11 cellular contexts compared by ENCODE assay signal in genomic region chr3:71503525-71504249, GRCh38.
DNase-seq lines count a peak whose midpoint lies in the region; ATAC-seq and TF ChIP-seq lines count a peak whose summit lies in the region.
"Had no signal": no experiment of that assay in that cellular context is flagged by ENCODE, and none has a peak within 500 bp of the region (broad histone marks: within the 10 kb centered on the region; RNA-seq: fewer than 3 reads in every experiment).

No MANE protein-coding gene starts in this region.

- H3K27me3 ChIP-seq in RWPE2 (ENCODE audit: insufficient read depth, poor library complexity, severe bottlenecking) (no peaks in the 10 kb centered on the region), left ventricle myocardium inferior (ENCODE audit: low read depth) (no peaks in the 10 kb centered on the region), tibial artery (no peaks in the 10 kb centered on the region)
- H3K27me3 ChIP-seq: cardiac muscle cell had no signal

- H3K36me3 ChIP-seq in RWPE2 (ENCODE audit: low read depth) (no peaks in the 10 kb centered on the region), left ventricle myocardium inferior (no peaks in the 10 kb centered on the region), tibial artery (no peaks in the 10 kb centered on the region)
- H3K36me3 ChIP-seq: cardiac muscle cell had no signal

- POLR2A ChIA-PET in activated CD4-positive, alpha-beta memory T cell treated with anti-CD3 and anti-CD28 coated beads for 36 hours (lab: Charles Lee): no interaction called here
- POLR2A ChIA-PET in activated CD4-positive, alpha-beta memory T cell treated with anti-CD3 and anti-CD28 coated beads, Interleukin-2, amount 10 ng/mL, durations not matched to agents 7 days and 5 days (lab: Charles Lee): interaction anchor here (0.6 to 0.7 kb wide), 2 partner anchors 83 to 153 kb away, joined by 3 to 4 read pairs; no protein-coding TSS in a partner anchor

- peaks cover 2% of the 10 kb centered on the region for H3K27me3 Mint-ChIP-seq in activated CD4-positive, alpha-beta memory T cell treated with anti-CD3 and anti-CD28 coated beads for 36 hours
- H3K27me3 Mint-ChIP-seq in activated CD4-positive, alpha-beta memory T cell treated with anti-CD3 and anti-CD28 coated beads, Interleukin-2, amount 10 ng/mL, durations not matched to agents 7 days and 5 days: peaks cover 3% of the 10 kb centered on the region

- no peaks in the 10 kb centered on the region for H3K9me3 Mint-ChIP-seq in activated CD4-positive, alpha-beta memory T cell treated with anti-CD3 and anti-CD28 coated beads for 36 hours
- no peaks in the 10 kb centered on the region for H3K9me3 Mint-ChIP-seq in activated CD4-positive, alpha-beta memory T cell treated with anti-CD3 and anti-CD28 coated beads, Interleukin-2, amount 10 ng/mL, durations not matched to agents 7 days and 5 days
- H3K9me3 Mint-ChIP-seq: nephron had no signal

- DNase-seq in activated CD4-positive, alpha-beta memory T cell treated with anti-CD3 and anti-CD28 coated beads for 36 hours: no peak
- no peak for DNase-seq in activated CD4-positive, alpha-beta memory T cell treated with anti-CD3 and anti-CD28 coated beads, Interleukin-2, amount 10 ng/mL, durations not matched to agents 7 days and 5 days
- DNase-seq in RWPE2 (ENCODE audit: low spot score): no peak
- peak; percentile 84 for DNase-seq in epithelial cell of esophagus (ENCODE audit: low read depth)
- peak; percentile 80 for DNase-seq in skeletal muscle cell (ENCODE audit: low read depth)
- DNase-seq in left ventricle myocardium inferior: no peak
- DNase-seq in tibial artery: no peak
- DNase-seq: NCI-H1105 treated with DMSO at 0.1 percent for 48 hours had no signal

- H3K36me3 Mint-ChIP-seq in activated CD4-positive, alpha-beta memory T cell treated with anti-CD3 and anti-CD28 coated beads for 36 hours: peaks cover 5% of the 10 kb centered on the region
- no peaks in the 10 kb centered on the region for H3K36me3 Mint-ChIP-seq in activated CD4-positive, alpha-beta memory T cell treated with anti-CD3 and anti-CD28 coated beads, Interleukin-2, amount 10 ng/mL, durations not matched to agents 7 days and 5 days (ENCODE audit: low read depth)

- peaks cover 40% of the 10 kb centered on the region for H3K4me1 Mint-ChIP-seq in activated CD4-positive, alpha-beta memory T cell treated with anti-CD3 and anti-CD28 coated beads for 36 hours (ENCODE audit: low read depth)
- peaks cover 18% of the 10 kb centered on the region for H3K4me1 Mint-ChIP-seq in activated CD4-positive, alpha-beta memory T cell treated with anti-CD3 and anti-CD28 coated beads, Interleukin-2, amount 10 ng/mL, durations not matched to agents 7 days and 5 days
- H3K4me1 Mint-ChIP-seq: nephron had no signal

- H3K4me1 ChIP-seq in RWPE2 (ENCODE audit: insufficient read depth, poor library complexity, severe bottlenecking) (peaks cover 23% of the 10 kb centered on the region), left ventricle myocardium inferior (peaks cover 12% of the 10 kb centered on the region), tibial artery (peaks cover 0 to 12% (median 4%) of the 10 kb centered on the region in 4 donors)

- ATAC-seq in RWPE2 (ENCODE audit: low read depth): peak; percentile 69
- ATAC-seq in HG03135 (IDR thresholded peaks at IDR 0.05; ENCODE audit: unreplicated experiment): no peak

- no peaks in the 10 kb centered on the region for H3K9me3 ChIP-seq in RWPE2 (ENCODE audit: severe bottlenecking)
- H3K9me3 ChIP-seq in left ventricle myocardium inferior (replicated peaks): no peaks in the 10 kb centered on the region
- H3K9me3 ChIP-seq in tibial artery: no peaks in the 10 kb centered on the region

- intact Hi-C loops in activated CD4-positive, alpha-beta memory T cell treated with anti-CD3 and anti-CD28 coated beads for 36 hours (cut with micrococcal nuclease): loop anchor here (1.0 kb wide), 1 partner anchor 7 kb away; no protein-coding TSS in a partner anchor
- intact Hi-C loops in left ventricle myocardium inferior (cut with micrococcal nuclease): no loop called here
- intact Hi-C loops in tibial artery (cut with DNase I; ENCODE audit: low total_unique reads): loop anchor here (5.0 kb wide), 1 partner anchor 1366 kb away; no protein-coding TSS in a partner anchor

- H3K27ac Mint-ChIP-seq in activated CD4-positive, alpha-beta memory T cell treated with anti-CD3 and anti-CD28 coated beads for 36 hours: peak overlapping the region; percentile 55
- no peak overlapping the region for H3K27ac Mint-ChIP-seq in activated CD4-positive, alpha-beta memory T cell treated with anti-CD3 and anti-CD28 coated beads, Interleukin-2, amount 10 ng/mL, durations not matched to agents 7 days and 5 days
- H3K27ac Mint-ChIP-seq: nephron had no signal

- peak overlapping the region; percentile 16 for H3K4me3 ChIP-seq in RWPE2 (ENCODE audit: severe bottlenecking)
- H3K4me3 ChIP-seq in epithelial cell of esophagus (ENCODE audit: low read length): no peak overlapping the region
- H3K4me3 ChIP-seq in skeletal muscle cell (ENCODE audit: low read depth, low read length): peak overlapping the region; percentile 27
- H3K4me3 ChIP-seq in left ventricle myocardium inferior: no peak overlapping the region
- no peak overlapping the region for H3K4me3 ChIP-seq in tibial artery
- H3K4me3 ChIP-seq: cardiac muscle cell had no signal

- peak overlapping the region; percentile 99 for H3K27ac ChIP-seq in RWPE2 (ENCODE audit: poor library complexity, severe bottlenecking)
- H3K27ac ChIP-seq in left ventricle myocardium inferior (replicated peaks): no peak overlapping the region
- H3K27ac ChIP-seq in tibial artery: peak overlapping the region in 1 of 2 donors; percentile 19
- H3K27ac ChIP-seq: cardiac muscle cell had no signal

- H3K4me3 Mint-ChIP-seq in activated CD4-positive, alpha-beta memory T cell treated with anti-CD3 and anti-CD28 coated beads for 36 hours: no peak overlapping the region
- H3K4me3 Mint-ChIP-seq in activated CD4-positive, alpha-beta memory T cell treated with anti-CD3 and anti-CD28 coated beads, Interleukin-2, amount 10 ng/mL, durations not matched to agents 7 days and 5 days: no peak overlapping the region
- H3K4me3 Mint-ChIP-seq: nephron had no signal

- CTCF ChIA-PET in activated CD4-positive, alpha-beta memory T cell treated with anti-CD3 and anti-CD28 coated beads for 36 hours (lab: Charles Lee): interaction anchor here (0.9 to 1.6 kb wide), 2 partner anchors 82 to 105 kb away, joined by 3 to 5 read pairs; no protein-coding TSS in a partner anchor
- CTCF ChIA-PET in activated CD4-positive, alpha-beta memory T cell treated with anti-CD3 and anti-CD28 coated beads, Interleukin-2, amount 10 ng/mL, durations not matched to agents 7 days and 5 days (lab: Charles Lee): no interaction called here

- TF ChIP-seq CTCF in RWPE2 (IDR thresholded peaks at IDR 0.05; ENCODE audit: poor library complexity, severe bottlenecking) (no peak), epithelial cell of esophagus (IDR thresholded peaks at IDR 0.05; ENCODE audit: insufficient read depth, low read depth, low read length, missing control alignments) (no peak), left ventricle myocardium inferior (IDR thresholded peaks at IDR 0.05; ENCODE audit: borderline replicate concordance) (no peak), tibial artery (IDR thresholded peaks at IDR 0.05) (no peak)

Comparison
In these comparisons a context has a peak if more than half of its experiments do, and no peak if none do; other contexts are left out.
1. DNase-seq: peak in epithelial cell of esophagus (single experiment) and skeletal muscle cell (single experiment); none in activated CD4-positive, alpha-beta memory T cell treated with anti-CD3 and anti-CD28 coated beads for 36 hours (single experiment), activated CD4-positive, alpha-beta memory T cell treated with anti-CD3 and anti-CD28 coated beads, Interleukin-2, amount 10 ng/mL, durations not matched to agents 7 days and 5 days (single experiment), RWPE2 (single experiment), left ventricle myocardium inferior (single experiment) and tibial artery (0 of 2).
2. H3K4me3 ChIP-seq: peak in RWPE2 (single experiment) and skeletal muscle cell (single experiment); none in epithelial cell of esophagus (single experiment), left ventricle myocardium inferior (single experiment) and tibial artery (0 of 2).